In the genomic region with DNA sequence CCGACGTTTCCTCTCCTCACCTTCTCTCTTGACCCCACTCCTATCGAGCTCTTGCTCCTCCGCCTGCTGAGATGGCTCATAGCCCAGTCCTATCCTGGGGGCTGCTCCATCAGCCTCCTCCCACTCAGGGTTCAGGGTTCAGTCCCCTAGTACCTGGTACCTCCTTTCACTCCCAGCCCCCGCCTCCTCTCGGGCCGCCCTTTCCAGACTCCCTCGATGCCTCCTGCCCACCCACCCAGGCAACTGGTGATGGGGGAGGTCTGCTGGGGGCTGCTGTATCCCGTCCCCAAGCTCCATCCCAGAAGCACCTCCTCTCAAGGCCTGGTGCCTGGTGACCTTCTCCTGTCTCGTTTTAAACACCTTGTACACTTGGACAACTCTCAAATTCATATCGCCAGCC, we compare ENCODE assay signal across 28 cellular contexts.
"Had no signal": no experiment of that assay in that cellular context is flagged by ENCODE, and none has a peak within 500 bp of the region (broad histone marks: within the 10 kb centered on the region; RNA-seq: fewer than 3 reads in every experiment).

No MANE protein-coding gene starts in this region.

- H3K4me1 ChIP-seq: colonic mucosa, gastroesophageal sphincter, prostate gland, transverse colon, uterus had no signal

- ATAC-seq: activated CD4-positive, alpha-beta T cell treated with anti-CD3 and anti-CD28 coated beads for 36 hours; gastroesophageal sphincter; heart left ventricle; left ventricle myocardium superior; naive thymus-derived CD8-positive, alpha-beta T cell had no signal

- H3K9me3 Mint-ChIP-seq: activated B cell treated with CpG ODN at 0.5 μM for 24 hours; mesothelial cell of epicardium; naive thymus-derived CD8-positive, alpha-beta T cell; stimulated activated naive CD8-positive, alpha-beta T cell treated with anti-CD3 and anti-CD28 coated beads, Interleukin-15, Interleukin-2, amounts not matched to agents 100 ng/mL and 50 ng/mL, for 24 hours; T-helper 1 cell treated with Interleukin-12 subunit alpha and Interleukin-12 subunit beta and Interleukin-4 antibody, amounts not matched to agents 30 μg/mL and 1 μg/mL, for 36 hours had no signal

- H3K27ac Mint-ChIP-seq: activated B cell treated with CpG ODN at 0.5 μM for 24 hours; activated CD4-positive, alpha-beta T cell treated with anti-CD3 and anti-CD28 coated beads for 36 hours; stimulated activated naive CD8-positive, alpha-beta T cell treated with anti-CD3 and anti-CD28 coated beads, Interleukin-15, Interleukin-2, amounts not matched to agents 100 ng/mL and 50 ng/mL, for 24 hours; T-helper 1 cell treated with Interleukin-12 subunit alpha and Interleukin-12 subunit beta and Interleukin-4 antibody, amounts not matched to agents 30 μg/mL and 1 μg/mL, for 36 hours had no signal

- H3K27me3 ChIP-seq: colonic mucosa, esophagus squamous epithelium, gastroesophageal sphincter, heart left ventricle, neutrophil, ovary, right atrium auricular region, suprapubic skin, transverse colon, uterus had no signal

- H3K27ac ChIP-seq: colonic mucosa, gastroesophageal sphincter, heart left ventricle, neutrophil, ovary, prostate gland, transverse colon, uterus had no signal

- H3K27me3 Mint-ChIP-seq: activated B cell treated with CpG ODN at 0.5 μM for 24 hours; activated CD4-positive, alpha-beta T cell treated with anti-CD3 and anti-CD28 coated beads for 36 hours; naive thymus-derived CD8-positive, alpha-beta T cell; stimulated activated naive CD8-positive, alpha-beta T cell treated with anti-CD3 and anti-CD28 coated beads, Interleukin-15, Interleukin-2, amounts not matched to agents 100 ng/mL and 50 ng/mL, for 24 hours had no signal

- H3K36me3 Mint-ChIP-seq: mesothelial cell of epicardium; naive thymus-derived CD8-positive, alpha-beta T cell had no signal

- DNase-seq: activated B cell treated with CpG ODN at 0.5 μM for 24 hours; activated CD4-positive, alpha-beta T cell treated with anti-CD3 and anti-CD28 coated beads for 36 hours; activated CD4-positive, alpha-beta T cell treated with anti-CD3 and anti-CD28 coated beads, Interleukin-2, amount 50 U/mL, for 4 hours; activated CD8-positive, alpha-beta memory T cell treated with anti-CD3 and anti-CD28 coated beads, Interleukin-2, amount 50 U/mL, for 48 hours; activated effector memory CD4-positive, alpha-beta T cell treated with anti-CD3 and anti-CD28 coated beads, Interleukin-2, amount 50 U/mL, for 16 hours; activated naive CD4-positive, alpha-beta T cell treated with anti-CD3 and anti-CD28 coated beads, Interleukin-2, amount 50 U/mL, for 16 hours; activated T-cell treated with anti-CD3 and anti-CD28 coated beads, Interleukin-2, amount 50 U/mL, for 48 hours; aorta; colonic mucosa; esophagus squamous epithelium; heart left ventricle; left ventricle myocardium superior; mammary epithelial cell; naive thymus-derived CD8-positive, alpha-beta T cell; ovary; stimulated activated CD4-positive, alpha-beta T cell treated with anti-CD3 and anti-CD28 coated beads, Interleukin-4, amount 100 ng/mL, for 24 hours; T1000; transverse colon; uterus had no signal

- H3K4me3 Mint-ChIP-seq: activated B cell treated with CpG ODN at 0.5 μM for 24 hours; activated CD4-positive, alpha-beta T cell treated with anti-CD3 and anti-CD28 coated beads for 36 hours; brain; mesothelial cell of epicardium; naive thymus-derived CD8-positive, alpha-beta T cell; stimulated activated naive CD8-positive, alpha-beta T cell treated with anti-CD3 and anti-CD28 coated beads, Interleukin-15, Interleukin-2, amounts not matched to agents 100 ng/mL and 50 ng/mL, for 24 hours; T-helper 1 cell treated with Interleukin-12 subunit alpha and Interleukin-12 subunit beta and Interleukin-4 antibody, amounts not matched to agents 30 μg/mL and 1 μg/mL, for 36 hours had no signal

- H3K4me1 Mint-ChIP-seq: activated B cell treated with CpG ODN at 0.5 μM for 24 hours; activated CD4-positive, alpha-beta T cell treated with anti-CD3 and anti-CD28 coated beads for 36 hours; naive thymus-derived CD8-positive, alpha-beta T cell had no signal
